11 cellular contexts compared by ENCODE assay signal in the genomic region with DNA sequence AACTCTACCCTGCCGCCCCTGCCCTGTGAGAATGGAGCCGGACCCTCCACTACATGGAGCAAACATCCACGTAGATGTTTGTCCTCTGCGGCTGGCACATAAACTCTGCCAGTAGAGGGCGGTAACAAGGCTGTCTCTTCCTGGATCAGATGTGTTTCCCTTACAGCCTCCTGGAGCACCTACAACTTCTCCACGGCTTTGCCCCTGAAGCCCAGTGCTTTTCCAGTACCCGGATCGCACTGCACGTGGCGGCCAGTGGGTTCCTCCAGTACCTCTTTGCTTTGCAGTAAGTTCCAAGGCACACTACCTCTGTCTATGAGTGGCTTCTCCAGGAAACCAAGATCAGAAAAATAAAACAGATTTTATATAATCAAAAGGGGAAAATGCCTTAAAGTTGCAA.
A peak's percentile ranks its signal among the peaks of the same experiment; 100 is the strongest.
DNase-seq lines count a peak whose midpoint lies in the region; ATAC-seq, FAIRE-seq and TF ChIP-seq lines count a peak whose summit lies in the region.
"Had no signal": no experiment of that assay in that cellular context is flagged by ENCODE, and none has a peak within 500 bp of the region (broad histone marks: within the 10 kb centered on the region; RNA-seq: fewer than 3 reads in every experiment).

No MANE protein-coding gene starts in this region.

- ATAC-seq in left cardiac atrium, result no peak
- no peak for ATAC-seq in sciatic nerve
- ATAC-seq: right cardiac atrium had no signal

- no peaks in the 10 kb centered on the region for H3K36me3 ChIP-seq in left ventricle myocardium inferior
- H3K36me3 ChIP-seq: HAP-1 had no signal

- DNase-seq in left ventricle myocardium inferior (no peak), left cardiac atrium (no peak), NCI-H1694 treated with DMSO at 0.1 percent for 48 hours (lab: John Stamatoyannopoulos, UW) (peak; percentile 50), epithelial cell of esophagus (ENCODE audit: low read depth) (peak; percentile 9), sciatic nerve (ENCODE audit: low spot score) (no peak), frontal cortex (ENCODE audit: low spot score in 2 of 2) (no peak), NCI-H146 treated with DMSO at 0.1 percent for 48 hours (lab: John Stamatoyannopoulos, UW; ENCODE audit: unreplicated experiment) (no peak), NK-92 (lab: John Stamatoyannopoulos, UW; ENCODE audit: unreplicated experiment) (no peak)
- DNase-seq: NCI-H446 treated with DMSO at 0.1 percent for 48 hours, right cardiac atrium had no signal

- no peaks in the 10 kb centered on the region for H3K27me3 ChIP-seq in left ventricle myocardium inferior (ENCODE audit: low read depth)

- intact Hi-C loops in left ventricle myocardium inferior (cut with micrococcal nuclease) (no loop called here), left cardiac atrium (cut with DNase I) (no loop called here), sciatic nerve (cut with DNase I) (no loop called here)

- H3K27ac ChIP-seq in left ventricle myocardium inferior (replicated peaks), result no peak overlapping the region

- no peaks in the 10 kb centered on the region for H3K9me3 ChIP-seq in left ventricle myocardium inferior (replicated peaks)
- H3K9me3 ChIP-seq: HAP-1 had no signal

- H3K4me3 ChIP-seq in left ventricle myocardium inferior (no peak overlapping the region), epithelial cell of esophagus (ENCODE audit: low read length) (no peak overlapping the region)
- H3K4me3 ChIP-seq: HAP-1 had no signal

- no peaks in the 10 kb centered on the region for H3K4me1 ChIP-seq in left ventricle myocardium inferior
- H3K4me1 ChIP-seq: HAP-1 had no signal

- no peak for FAIRE-seq in frontal cortex (lab: Jason Lieb, UNC)

- TF ChIP-seq CTCF in left ventricle myocardium inferior (IDR thresholded peaks at IDR 0.05; ENCODE audit: borderline replicate concordance) (peak; percentile 35), epithelial cell of esophagus (IDR thresholded peaks at IDR 0.05; ENCODE audit: insufficient read depth, low read depth, low read length, missing control alignments) (peak; percentile 41)

Comparison
In these comparisons a context has a peak if more than half of its experiments do, and no peak if none do; other contexts are left out.
1. DNase-seq: peak in NCI-H1694 treated with DMSO at 0.1 percent for 48 hours (single experiment) and epithelial cell of esophagus (single experiment); none in left ventricle myocardium inferior (single experiment), left cardiac atrium (single experiment), sciatic nerve (single experiment), frontal cortex (0 of 2), NCI-H146 treated with DMSO at 0.1 percent for 48 hours (single experiment) and NK-92 (single experiment).